ENCODE assay signal across 10 cellular contexts in the genomic region with DNA sequence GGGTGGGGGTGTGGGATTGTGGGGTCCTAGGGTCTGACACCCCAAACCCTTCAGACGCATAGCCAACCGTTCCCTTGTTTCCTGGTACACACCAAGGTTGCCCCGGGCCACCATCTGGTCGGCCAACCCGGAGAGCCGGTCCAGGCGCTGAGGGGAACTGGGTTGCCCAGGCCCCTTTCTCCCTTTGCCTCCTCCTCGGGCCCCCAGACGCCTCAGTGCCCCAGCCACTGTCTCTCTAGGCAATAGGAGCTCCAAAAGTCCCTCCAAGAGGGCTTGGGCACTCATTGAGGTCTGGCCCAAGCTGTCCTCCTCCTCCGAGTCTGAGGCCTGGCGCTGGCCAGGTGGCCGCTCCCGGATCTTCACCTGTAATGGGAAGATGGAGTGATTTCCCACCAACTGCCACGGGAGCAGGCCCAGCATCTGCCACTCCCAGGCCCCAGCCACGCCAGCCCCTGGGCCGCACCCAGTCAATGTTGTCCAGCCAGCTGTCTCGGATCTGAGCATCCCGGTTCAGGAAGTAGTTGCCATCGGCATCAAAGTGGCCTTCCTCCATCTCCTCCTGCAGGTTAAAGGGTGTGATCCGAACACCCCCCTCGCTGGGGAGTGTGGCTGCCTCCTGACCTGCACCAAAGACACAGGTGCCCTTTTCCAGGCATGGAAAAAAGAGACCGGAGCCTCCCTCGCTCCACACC. TPM values are rescaled to one million over a fixed set of nuclear protein-coding genes. Genes with fewer than 3 reads are reported as not detected.
DNase-seq lines count a peak whose midpoint lies in the region; ATAC-seq, FAIRE-seq and TF ChIP-seq lines count a peak whose summit lies in the region.
"Had no signal": no experiment of that assay in that cellular context is flagged by ENCODE, and none has a peak within 500 bp of the region (broad histone marks: within the 10 kb centered on the region; RNA-seq: fewer than 3 reads in every experiment).

No MANE protein-coding gene starts in this region.

- 97% methylated on average over 17 of the region's 23 CpGs for WGBS in HepG2 (ENCODE audit: low lambda C conversion rate)
- 92 to 93% methylated on average over 18 to 23 of the region's 23 CpGs for WGBS in thyroid gland, 2 donors

- no peak for DNase-seq in activated CD8-positive, alpha-beta memory T cell treated with anti-CD3 and anti-CD28 coated beads, Interleukin-2, amount 10 ng/mL, durations not matched to agents 7 days and 5 days
- DNase-seq in activated CD8-positive, alpha-beta memory T cell treated with anti-CD3 and anti-CD28 coated beads, Interleukin-2, amount 50 U/mL, for 48 hours: no peak
- no peak for DNase-seq in HepG2 (ENCODE audit: low spot score)
- DNase-seq in thyroid gland: no peak
- DNase-seq in NCI-H1092 treated with DMSO at 0.1 percent for 48 hours (lab: John Stamatoyannopoulos, UW): no peak
- DNase-seq in SKM-1 (lab: John Stamatoyannopoulos, UW; ENCODE audit: unreplicated experiment): no peak
- DNase-seq: activated CD4-positive, alpha-beta T cell treated with anti-CD3 and anti-CD28 coated beads, Interleukin-2, amount 50 U/mL, for 1 hour; C1 segment of cervical spinal cord had no signal

- peaks cover 23% of the 10 kb centered on the region for H3K79me2 ChIP-seq in HepG2 (ENCODE audit: insufficient read depth, low read length)

- no peak for TF ChIP-seq RAD21 in HepG2 (CRISPR knock-in tag; IDR thresholded peaks at IDR 0.05)

- H3K27ac ChIP-seq in HepG2 (ENCODE audit: extremely low read length, insufficient read depth, low read length) (peak overlapping the region; percentile 3), thyroid gland (peak overlapping the region in 2 of 3 donors; percentile 95 to 96)

- in situ Hi-C loops in HepG2 (cut with HindIII; ENCODE audit: extremely low pct_ligation_motif_present, low pct_unique_long_range_greater_than_20kb): loop anchor here (10.0 kb wide), 1 partner anchor 261 kb away; the partner anchor contains the start of gene ZNF689

- peaks cover 5 to 35% of the 10 kb centered on the region in 2 experiments; a peak in 4 of 5 replicates for H3K36me3 ChIP-seq in HepG2 (replicated peaks in 1 of 2; ENCODE audit: control insufficient read depth in 1 of 2, insufficient read depth in 2 of 2, low read length in 2 of 2)
- peaks cover 20 to 30% of the 10 kb centered on the region in 2 donors for H3K36me3 ChIP-seq in thyroid gland

- no peaks in the 10 kb centered on the region for H3K9me3 ChIP-seq in HepG2 (ENCODE audit: low read length)
- no peaks in the 10 kb centered on the region for H3K9me3 ChIP-seq in thyroid gland

- H3K4me3 ChIP-seq in HepG2 (replicated peaks in 1 of 3; ENCODE audit: insufficient read depth in 1 of 3, low read depth in 2 of 3, low read length in 3 of 3): peak overlapping the region; percentile 85 to 94 (median 88); a peak in 4 of 6 replicates
- H3K4me3 ChIP-seq in thyroid gland (replicated peaks in 1 of 3): peak overlapping the region in 1 of 3 donors; percentile 93

- peak overlapping the region; percentile 96 for H3K4me2 ChIP-seq in HepG2 (ENCODE audit: low read depth, low read length)

- H3K9me3 Mint-ChIP-seq in activated CD8-positive, alpha-beta memory T cell treated with anti-CD3 and anti-CD28 coated beads, Interleukin-2, amount 10 ng/mL, durations not matched to agents 7 days and 5 days (ENCODE audit: low read depth): no peaks in the 10 kb centered on the region
- H3K9me3 Mint-ChIP-seq in activated naive CD8-positive, alpha-beta T cell (ENCODE audit: low read depth): no peaks in the 10 kb centered on the region

- H3K36me3 Mint-ChIP-seq in activated CD8-positive, alpha-beta memory T cell treated with anti-CD3 and anti-CD28 coated beads, Interleukin-2, amount 10 ng/mL, durations not matched to agents 7 days and 5 days: peaks cover 32% of the 10 kb centered on the region
- H3K36me3 Mint-ChIP-seq in activated naive CD8-positive, alpha-beta T cell: no peaks in the 10 kb centered on the region

- no TSS peak for BruUV-seq in HepG2 (replicated peaks; lab: Mats Ljungman, UMichigan)

- no peaks in the 10 kb centered on the region for H4K20me1 ChIP-seq in HepG2 (ENCODE audit: insufficient read depth, low read length)

- peak overlapping the region; percentile 84 for H3K9ac ChIP-seq in HepG2 (ENCODE audit: insufficient read depth, low read depth, low read length)

- no peak overlapping the region for H2AFZ ChIP-seq in HepG2 (ENCODE audit: low read length)

- no peak for TF ChIP-seq EP300 in HepG2 (IDR thresholded peaks at IDR 0.05; ENCODE audit: low read depth in 2 of 2, low read length in 2 of 2)
- TF ChIP-seq EP300 in HepG2 (CRISPR knock-in tag; IDR thresholded peaks at IDR 0.05; ENCODE audit: borderline replicate concordance): no peak

- POLR2A ChIA-PET in HepG2 (lab: Yijun Ruan, JAX): interaction anchor here (1.3 to 6.7 kb wide), 9 partner anchors 9 to 54 kb away, joined by 3 to 94 read pairs (median 7); partner anchors contain the start of genes TBC1D10B and ZNF771

- intact Hi-C loops in HepG2 (cut with micrococcal nuclease; ENCODE audit: unreplicated experiment): loop anchor here (2.0 kb wide), 2 partner anchors 19 to 55 kb away; no protein-coding TSS in a partner anchor
- intact Hi-C loops in thyroid gland (cut with DNase I): no loop called here

- H3K27ac Mint-ChIP-seq in activated CD8-positive, alpha-beta memory T cell treated with anti-CD3 and anti-CD28 coated beads, Interleukin-2, amount 10 ng/mL, durations not matched to agents 7 days and 5 days: no peak overlapping the region
- H3K27ac Mint-ChIP-seq in activated naive CD8-positive, alpha-beta T cell: peak overlapping the region; percentile 97

- H3K4me1 Mint-ChIP-seq in activated CD8-positive, alpha-beta memory T cell treated with anti-CD3 and anti-CD28 coated beads, Interleukin-2, amount 10 ng/mL, durations not matched to agents 7 days and 5 days: peaks cover 73% of the 10 kb centered on the region
- H3K4me1 Mint-ChIP-seq in activated naive CD8-positive, alpha-beta T cell (ENCODE audit: low read depth): peaks cover 35% of the 10 kb centered on the region

- H3K27me3 ChIP-seq in HepG2 (ENCODE audit: control insufficient read depth in 1 of 2, insufficient read depth in 2 of 2, low read length in 2 of 2) (no peaks in the 10 kb centered on the region; a peak in 1 of 5 replicates), thyroid gland (no peaks in the 10 kb centered on the region)

- TF ChIP-seq POLR2A in HepG2 (IDR thresholded peaks at IDR 0.05; ENCODE audit: insufficient read depth in 1 of 2, low read depth in 2 of 2, low read length in 2 of 2) (no peak; a peak in 1 of 4 replicates), thyroid gland (IDR thresholded peaks at IDR 0.05) (no peak)

- H3K4me3 Mint-ChIP-seq in activated CD8-positive, alpha-beta memory T cell treated with anti-CD3 and anti-CD28 coated beads, Interleukin-2, amount 10 ng/mL, durations not matched to agents 7 days and 5 days: peak overlapping the region; percentile 93
- peak overlapping the region; percentile 93 for H3K4me3 Mint-ChIP-seq in activated naive CD8-positive, alpha-beta T cell

- no peak for TF ChIP-seq CTCF in HepG2 (CRISPR knock-in tag; IDR thresholded peaks at IDR 0.05)
- TF ChIP-seq CTCF in thyroid gland (IDR thresholded peaks at IDR 0.05): no peak

- no peaks in the 10 kb centered on the region for H3K27me3 Mint-ChIP-seq in activated CD8-positive, alpha-beta memory T cell treated with anti-CD3 and anti-CD28 coated beads, Interleukin-2, amount 10 ng/mL, durations not matched to agents 7 days and 5 days
- H3K27me3 Mint-ChIP-seq in activated naive CD8-positive, alpha-beta T cell: no peaks in the 10 kb centered on the region

- H3K4me1 ChIP-seq in HepG2 (ENCODE audit: insufficient read depth, low read length) (peaks cover 60% of the 10 kb centered on the region), thyroid gland (peaks cover 51 to 60% of the 10 kb centered on the region in 2 donors)

- CTCF ChIA-PET in activated CD8-positive, alpha-beta memory T cell treated with anti-CD3 and anti-CD28 coated beads, Interleukin-2, amount 10 ng/mL, durations not matched to agents 7 days and 5 days (lab: Charles Lee): interaction anchor here (0.7 to 1.9 kb wide), 9 partner anchors 10 to 261 kb away, joined by 3 to 8 read pairs (median 4); partner anchors contain the start of genes CORO1A and TBC1D10B
- CTCF ChIA-PET in HepG2 (lab: Yijun Ruan, JAX; ENCODE audit: low intra/inter-chr PET ratio, low total read pairs): interaction anchor here (1.2 to 2.4 kb wide), 2 partner anchors 56 to 276 kb away, joined by 3 to 10 read pairs; no protein-coding TSS in a partner anchor

- ATAC-seq in activated CD8-positive, alpha-beta memory T cell treated with anti-CD3 and anti-CD28 coated beads, Interleukin-2, amount 10 ng/mL, durations not matched to agents 7 days and 5 days: no peak
- no peak for ATAC-seq in HepG2
- ATAC-seq in GM21390 (IDR thresholded peaks at IDR 0.05; ENCODE audit: unreplicated experiment): no peak

- no peak for FAIRE-seq in HepG2 (lab: Jason Lieb, UNC)

RNA-seq across cellular contexts. Expression of gene CD2BP2, which starts 1.5 kb away (rescaled TPM):
- 10 to 100 TPM; 70.0 to 94.9 TPM for total RNA-seq in activated CD8-positive, alpha-beta memory T cell treated with anti-CD3 and anti-CD28 coated beads, Interleukin-2, amount 10 ng/mL, durations not matched to agents 7 days and 5 days
- total RNA-seq in HepG2 (2016; rRNA removed; fragmentation: Illumina TruSeq; extraction: Trizol) (54.6 and 69.9 TPM in 2 replicates), thyroid gland (10 to 100 TPM; 39.1 to 68.5 (median 56.1) TPM)
- 7.2 and 8.0 TPM in 2 replicates for total RNA-seq in HepG2 (2016; cell fraction: cytosol; rRNA removed; fragmentation: Illumina TruSeq; extraction: Trizol; ENCODE audit: low read depth)
- 57.2 and 72.6 TPM in 2 replicates for total RNA-seq in HepG2 (2016; cell fraction: insoluble cytoplasmic fraction; rRNA removed; fragmentation: Illumina TruSeq; extraction: Trizol)
- total RNA-seq in HepG2 (2016; cell fraction: membrane; rRNA removed; fragmentation: Illumina TruSeq; extraction: Trizol): 18.8 and 20.2 TPM in 2 replicates
- total RNA-seq in HepG2 (2016; cell fraction: nucleus; rRNA removed; fragmentation: Illumina TruSeq; extraction: Trizol): 24.2 and 28.9 TPM in 2 replicates
- polyA plus RNA-seq in HepG2 (2011; rRNA removed): 24.9 and 27.3 TPM in 2 replicates
- polyA plus RNA-seq in HepG2 (2011; cell fraction: cytosol; rRNA removed): 26.5 and 26.7 TPM in 2 replicates
- 52.6 and 55.8 TPM in 2 replicates for polyA plus RNA-seq in HepG2 (2011; cell fraction: nucleus; rRNA removed)
- 25.0 and 28.0 TPM in 2 replicates for polyA plus RNA-seq in HepG2 (2012)
- polyA plus RNA-seq in HepG2 (2016; cell fraction: cytosol; fragmentation: Illumina TruSeq; extraction: Trizol; ENCODE audit: low read depth): 8.5 and 10.2 TPM in 2 replicates
- 76.1 and 78.5 TPM in 2 replicates for polyA plus RNA-seq in HepG2 (2016; cell fraction: insoluble cytoplasmic fraction; fragmentation: Illumina TruSeq; extraction: Trizol; ENCODE audit: low read depth)
- 16.5 and 17.6 TPM in 2 replicates for polyA plus RNA-seq in HepG2 (2016; cell fraction: membrane; fragmentation: Illumina TruSeq; extraction: Trizol; ENCODE audit: low read depth)
- 49.1 and 51.4 TPM in 2 replicates for polyA plus RNA-seq in HepG2 (2016; cell fraction: nucleus; fragmentation: Illumina TruSeq; extraction: Trizol; ENCODE audit: insufficient read depth, low read depth)
- 21.5 and 32.4 TPM in 2 replicates for polyA minus RNA-seq in HepG2 (2011; rRNA and poly(A)+ RNA removed; ENCODE audit: low replicate concordance)
- polyA minus RNA-seq in HepG2 (2011; cell fraction: cytosol; rRNA and poly(A)+ RNA removed): 8.9 and 11.3 TPM in 2 replicates
- 14.0 and 20.5 TPM in 2 replicates for polyA minus RNA-seq in HepG2 (2011; cell fraction: nucleus; rRNA and poly(A)+ RNA removed)

RNA-seq across cellular contexts. Expression of gene TBC1D10B, which starts 16.7 kb away (rescaled TPM):
- 10 to 100 TPM; 84.1 to 87.3 TPM for total RNA-seq in activated CD8-positive, alpha-beta memory T cell treated with anti-CD3 and anti-CD28 coated beads, Interleukin-2, amount 10 ng/mL, durations not matched to agents 7 days and 5 days
- total RNA-seq in HepG2 (2016; rRNA removed; fragmentation: Illumina TruSeq; extraction: Trizol) (20.8 and 24.8 TPM in 2 replicates), thyroid gland (10 to 100 TPM; 26.6 to 38.1 (median 33.5) TPM)
- 8.6 and 8.9 TPM in 2 replicates for total RNA-seq in HepG2 (2016; cell fraction: cytosol; rRNA removed; fragmentation: Illumina TruSeq; extraction: Trizol; ENCODE audit: low read depth)
- total RNA-seq in HepG2 (2016; cell fraction: insoluble cytoplasmic fraction; rRNA removed; fragmentation: Illumina TruSeq; extraction: Trizol): 16.6 and 24.3 TPM in 2 replicates
- total RNA-seq in HepG2 (2016; cell fraction: membrane; rRNA removed; fragmentation: Illumina TruSeq; extraction: Trizol): 26.7 and 28.1 TPM in 2 replicates
- 15.5 and 19.2 TPM in 2 replicates for total RNA-seq in HepG2 (2016; cell fraction: nucleus; rRNA removed; fragmentation: Illumina TruSeq; extraction: Trizol)
- polyA plus RNA-seq in HepG2 (2011; rRNA removed): 15.7 and 16.4 TPM in 2 replicates
- 18.9 and 22.7 TPM in 2 replicates for polyA plus RNA-seq in HepG2 (2011; cell fraction: cytosol; rRNA removed)
- 33.2 and 34.9 TPM in 2 replicates for polyA plus RNA-seq in HepG2 (2011; cell fraction: nucleus; rRNA removed)
- polyA plus RNA-seq in HepG2 (2012): 25.6 and 28.2 TPM in 2 replicates
- polyA plus RNA-seq in HepG2 (2016; cell fraction: cytosol; fragmentation: Illumina TruSeq; extraction: Trizol; ENCODE audit: low read depth): 8.5 and 9.1 TPM in 2 replicates
- 22.6 and 31.2 TPM in 2 replicates for polyA plus RNA-seq in HepG2 (2016; cell fraction: insoluble cytoplasmic fraction; fragmentation: Illumina TruSeq; extraction: Trizol; ENCODE audit: low read depth)
- polyA plus RNA-seq in HepG2 (2016; cell fraction: membrane; fragmentation: Illumina TruSeq; extraction: Trizol; ENCODE audit: low read depth): 21.4 and 25.0 TPM in 2 replicates
- polyA plus RNA-seq in HepG2 (2016; cell fraction: nucleus; fragmentation: Illumina TruSeq; extraction: Trizol; ENCODE audit: insufficient read depth, low read depth): 36.3 and 37.8 TPM in 2 replicates
- polyA minus RNA-seq in HepG2 (2011; rRNA and poly(A)+ RNA removed; ENCODE audit: low replicate concordance): 31.9 and 51.8 TPM in 2 replicates
- polyA minus RNA-seq in HepG2 (2011; cell fraction: cytosol; rRNA and poly(A)+ RNA removed): 20.0 and 23.4 TPM in 2 replicates
- 15.0 and 15.1 TPM in 2 replicates for polyA minus RNA-seq in HepG2 (2011; cell fraction: nucleus; rRNA and poly(A)+ RNA removed)

RNA-seq across cellular contexts. Expression of gene MYL11, which starts 21.0 kb away (rescaled TPM):
- 1 to 10 TPM in 1 of 2 experiments, not detected in 1; 1.0 TPM for total RNA-seq in activated CD8-positive, alpha-beta memory T cell treated with anti-CD3 and anti-CD28 coated beads, Interleukin-2, amount 10 ng/mL, durations not matched to agents 7 days and 5 days
- total RNA-seq in HepG2 (2016; rRNA removed; fragmentation: Illumina TruSeq; extraction: Trizol) (not detected in 2 replicates), thyroid gland (not detected)
- total RNA-seq in HepG2 (2016; cell fraction: cytosol; rRNA removed; fragmentation: Illumina TruSeq; extraction: Trizol; ENCODE audit: low read depth): not detected in 2 replicates
- total RNA-seq in HepG2 (2016; cell fraction: insoluble cytoplasmic fraction; rRNA removed; fragmentation: Illumina TruSeq; extraction: Trizol): not detected in 2 replicates
- total RNA-seq in HepG2 (2016; cell fraction: membrane; rRNA removed; fragmentation: Illumina TruSeq; extraction: Trizol): 0.62 TPM in 1 of 2 replicates, not detected in the other
- total RNA-seq in HepG2 (2016; cell fraction: nucleus; rRNA removed; fragmentation: Illumina TruSeq; extraction: Trizol): not detected in 2 replicates
- polyA plus RNA-seq in HepG2 (2011; rRNA removed): not detected in 2 replicates
- not detected in 2 replicates for polyA plus RNA-seq in HepG2 (2011; cell fraction: cytosol; rRNA removed)
- not detected in 2 replicates for polyA plus RNA-seq in HepG2 (2011; cell fraction: nucleus; rRNA removed)
- not detected in 2 replicates for polyA plus RNA-seq in HepG2 (2012)
- 0.72 and 1.3 TPM in 2 replicates for polyA plus RNA-seq in HepG2 (2016; cell fraction: cytosol; fragmentation: Illumina TruSeq; extraction: Trizol; ENCODE audit: low read depth)
- polyA plus RNA-seq in HepG2 (2016; cell fraction: insoluble cytoplasmic fraction; fragmentation: Illumina TruSeq; extraction: Trizol; ENCODE audit: low read depth): not detected in 2 replicates
- polyA plus RNA-seq in HepG2 (2016; cell fraction: membrane; fragmentation: Illumina TruSeq; extraction: Trizol; ENCODE audit: low read depth): 0.87 TPM in 1 of 2 replicates, not detected in the other
- not detected in 2 replicates for polyA plus RNA-seq in HepG2 (2016; cell fraction: nucleus; fragmentation: Illumina TruSeq; extraction: Trizol; ENCODE audit: insufficient read depth, low read depth)
- polyA minus RNA-seq in HepG2 (2011; rRNA and poly(A)+ RNA removed; ENCODE audit: low replicate concordance): not detected in 2 replicates
- polyA minus RNA-seq in HepG2 (2011; cell fraction: cytosol; rRNA and poly(A)+ RNA removed): not detected in 2 replicates
- polyA minus RNA-seq in HepG2 (2011; cell fraction: nucleus; rRNA and poly(A)+ RNA removed): not detected in 2 replicates

RNA-seq across cellular contexts. Expression of gene SEPTIN1, which starts 28.8 kb away (rescaled TPM):
- 100 to 1,000 TPM; 259 to 278 TPM for total RNA-seq in activated CD8-positive, alpha-beta memory T cell treated with anti-CD3 and anti-CD28 coated beads, Interleukin-2, amount 10 ng/mL, durations not matched to agents 7 days and 5 days
- total RNA-seq in HepG2 (2016; rRNA removed; fragmentation: Illumina TruSeq; extraction: Trizol) (0.18 and 0.27 TPM in 2 replicates), thyroid gland (1 to 10 TPM in 3 of 4 donors, under 1 TPM in 1; 0.56 to 3.4 (median 1.4) TPM)
- total RNA-seq in HepG2 (2016; cell fraction: cytosol; rRNA removed; fragmentation: Illumina TruSeq; extraction: Trizol; ENCODE audit: low read depth): 0.18 and 0.51 TPM in 2 replicates
- total RNA-seq in HepG2 (2016; cell fraction: insoluble cytoplasmic fraction; rRNA removed; fragmentation: Illumina TruSeq; extraction: Trizol): 0.17 and 0.18 TPM in 2 replicates
- 0.28 and 0.68 TPM in 2 replicates for total RNA-seq in HepG2 (2016; cell fraction: membrane; rRNA removed; fragmentation: Illumina TruSeq; extraction: Trizol)
- not detected in 2 replicates for total RNA-seq in HepG2 (2016; cell fraction: nucleus; rRNA removed; fragmentation: Illumina TruSeq; extraction: Trizol)
- 0.67 and 0.94 TPM in 2 replicates for polyA plus RNA-seq in HepG2 (2011; rRNA removed)
- polyA plus RNA-seq in HepG2 (2011; cell fraction: cytosol; rRNA removed): 0.56 and 0.76 TPM in 2 replicates
- polyA plus RNA-seq in HepG2 (2011; cell fraction: nucleus; rRNA removed): 1.0 and 1.3 TPM in 2 replicates
- 1.1 and 1.7 TPM in 2 replicates for polyA plus RNA-seq in HepG2 (2012)
- 4.2 and 4.6 TPM in 2 replicates for polyA plus RNA-seq in HepG2 (2016; cell fraction: cytosol; fragmentation: Illumina TruSeq; extraction: Trizol; ENCODE audit: low read depth)
- polyA plus RNA-seq in HepG2 (2016; cell fraction: insoluble cytoplasmic fraction; fragmentation: Illumina TruSeq; extraction: Trizol; ENCODE audit: low read depth): 0.76 and 0.85 TPM in 2 replicates
- 3.3 and 3.8 TPM in 2 replicates for polyA plus RNA-seq in HepG2 (2016; cell fraction: membrane; fragmentation: Illumina TruSeq; extraction: Trizol; ENCODE audit: low read depth)
- 0.65 and 1.1 TPM in 2 replicates for polyA plus RNA-seq in HepG2 (2016; cell fraction: nucleus; fragmentation: Illumina TruSeq; extraction: Trizol; ENCODE audit: insufficient read depth, low read depth)
- polyA minus RNA-seq in HepG2 (2011; rRNA and poly(A)+ RNA removed; ENCODE audit: low replicate concordance): 0.24 TPM in 1 of 2 replicates, not detected in the other
- not detected in 2 replicates for polyA minus RNA-seq in HepG2 (2011; cell fraction: cytosol; rRNA and poly(A)+ RNA removed)
- 0.13 TPM in 1 of 2 replicates, not detected in the other for polyA minus RNA-seq in HepG2 (2011; cell fraction: nucleus; rRNA and poly(A)+ RNA removed)

RNA-seq across cellular contexts. Expression of gene ZNF48, which starts 41.6 kb away (rescaled TPM):
- 10 to 100 TPM; 13.7 to 15.6 TPM for total RNA-seq in activated CD8-positive, alpha-beta memory T cell treated with anti-CD3 and anti-CD28 coated beads, Interleukin-2, amount 10 ng/mL, durations not matched to agents 7 days and 5 days
- total RNA-seq in HepG2 (2016; rRNA removed; fragmentation: Illumina TruSeq; extraction: Trizol) (10.9 and 12.3 TPM in 2 replicates), thyroid gland (10 to 100 TPM in 2 of 4 donors, 1 to 10 TPM in 2; 8.5 to 12.2 (median 9.4) TPM)
- 2.3 and 2.9 TPM in 2 replicates for total RNA-seq in HepG2 (2016; cell fraction: cytosol; rRNA removed; fragmentation: Illumina TruSeq; extraction: Trizol; ENCODE audit: low read depth)
- total RNA-seq in HepG2 (2016; cell fraction: insoluble cytoplasmic fraction; rRNA removed; fragmentation: Illumina TruSeq; extraction: Trizol): 10.9 and 12.6 TPM in 2 replicates
- 8.8 and 8.9 TPM in 2 replicates for total RNA-seq in HepG2 (2016; cell fraction: membrane; rRNA removed; fragmentation: Illumina TruSeq; extraction: Trizol)
- total RNA-seq in HepG2 (2016; cell fraction: nucleus; rRNA removed; fragmentation: Illumina TruSeq; extraction: Trizol): 5.4 and 7.9 TPM in 2 replicates
- polyA plus RNA-seq in HepG2 (2011; rRNA removed): 9.9 and 11.7 TPM in 2 replicates
- polyA plus RNA-seq in HepG2 (2011; cell fraction: cytosol; rRNA removed): 7.8 and 10.1 TPM in 2 replicates
- polyA plus RNA-seq in HepG2 (2011; cell fraction: nucleus; rRNA removed): 9.4 and 11.4 TPM in 2 replicates
- polyA plus RNA-seq in HepG2 (2012): 7.7 and 10.5 TPM in 2 replicates
- 2.1 and 2.6 TPM in 2 replicates for polyA plus RNA-seq in HepG2 (2016; cell fraction: cytosol; fragmentation: Illumina TruSeq; extraction: Trizol; ENCODE audit: low read depth)
- polyA plus RNA-seq in HepG2 (2016; cell fraction: insoluble cytoplasmic fraction; fragmentation: Illumina TruSeq; extraction: Trizol; ENCODE audit: low read depth): 11.0 and 11.9 TPM in 2 replicates
- 5.4 and 6.0 TPM in 2 replicates for polyA plus RNA-seq in HepG2 (2016; cell fraction: membrane; fragmentation: Illumina TruSeq; extraction: Trizol; ENCODE audit: low read depth)
- polyA plus RNA-seq in HepG2 (2016; cell fraction: nucleus; fragmentation: Illumina TruSeq; extraction: Trizol; ENCODE audit: insufficient read depth, low read depth): 11.3 and 12.2 TPM in 2 replicates
- polyA minus RNA-seq in HepG2 (2011; rRNA and poly(A)+ RNA removed; ENCODE audit: low replicate concordance): 7.6 and 12.0 TPM in 2 replicates
- 4.8 and 5.3 TPM in 2 replicates for polyA minus RNA-seq in HepG2 (2011; cell fraction: cytosol; rRNA and poly(A)+ RNA removed)
- polyA minus RNA-seq in HepG2 (2011; cell fraction: nucleus; rRNA and poly(A)+ RNA removed): 4.1 and 5.0 TPM in 2 replicates
